8 cellular contexts compared by ENCODE assay signal in genomic region chr1:21781971-21782867, GRCh38. TPM values are rescaled to one million over a fixed set of nuclear protein-coding genes. Genes with fewer than 3 reads are reported as not detected.
DNase-seq lines count a peak whose midpoint lies in the region; ATAC-seq and TF ChIP-seq lines count a peak whose summit lies in the region.

No MANE protein-coding gene starts in this region.

- H3K27ac ChIP-seq in cingulate gyrus (ENCODE audit: low read depth, low read length): peak overlapping the region; percentile 100

- ATAC-seq in HG02678 (IDR thresholded peaks at IDR 0.05; ENCODE audit: unreplicated experiment) (peak; percentile 22), left colon (peak; percentile 31)

- intact Hi-C loops in left colon (cut with DNase I, micrococcal nuclease): no loop called here

- TF ChIP-seq CTCF in WI38 (IDR thresholded peaks at IDR 0.05; ENCODE audit: low read depth, low read length): no peak

- H3K4me3 ChIP-seq in WI38 (ENCODE audit: low read depth, low read length): peak overlapping the region; percentile 86

- DNase-seq in NCI-H1694 (lab: John Stamatoyannopoulos, UW) (peak; percentile 32), NCI-H1694 treated with DMSO at 0.1 percent for 48 hours (lab: John Stamatoyannopoulos, UW) (no peak), NCI-H128 (lab: John Stamatoyannopoulos, UW; ENCODE audit: unreplicated experiment) (peak; percentile 50), left colon (peak; percentile 23 to 53)
- peak; percentile 53 for DNase-seq in stimulated activated CD4-positive, alpha-beta T cell treated with anti-CD3 and anti-CD28 coated beads, Interleukin-1b, Interleukin-23, amount 100 ng/mL, for 48 hours

RNA-seq across cellular contexts. Expression of gene USP48, which starts 0.7 kb away (rescaled TPM):
- total RNA-seq in left colon: 10 to 100 TPM; 44.6 to 48.6 TPM

RNA-seq across cellular contexts. Expression of gene LDLRAD2, which starts 29.8 kb away (rescaled TPM):
- total RNA-seq in left colon: under 1 TPM; 0.09 to 0.39 TPM
